Comparison of ENCODE assay signal across 25 cellular contexts in the genomic region with DNA sequence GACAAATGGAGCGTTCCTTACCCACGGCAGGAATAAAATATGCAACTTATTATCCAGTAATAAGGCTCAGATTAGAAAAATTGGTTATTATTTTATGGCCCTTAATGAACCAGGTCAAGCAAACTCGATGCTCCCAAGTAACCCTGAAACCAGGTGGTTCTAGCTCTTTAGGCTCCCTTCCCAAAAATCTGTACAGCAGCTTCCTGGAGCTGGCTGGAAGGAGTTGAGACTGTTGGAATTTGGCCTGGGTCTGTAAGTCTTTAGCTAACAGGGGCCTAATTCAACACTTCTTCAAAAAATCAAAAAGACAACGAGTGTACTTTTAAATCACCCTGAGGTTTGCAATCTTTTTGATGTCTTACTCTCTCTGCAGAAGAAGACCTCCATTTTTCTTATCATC.
DNase-seq lines count a peak whose midpoint lies in the region; ATAC-seq, FAIRE-seq and TF ChIP-seq lines count a peak whose summit lies in the region.
"Had no signal": no experiment of that assay in that cellular context is flagged by ENCODE, and none has a peak within 500 bp of the region (broad histone marks: within the 10 kb centered on the region; RNA-seq: fewer than 3 reads in every experiment).

No MANE protein-coding gene starts in this region.

- H3K4me2 ChIP-seq in PC-3 (ENCODE audit: low read length), result no peak overlapping the region
- H3K4me2 ChIP-seq: smooth muscle cell had no signal

- no peaks in the 10 kb centered on the region for H3F3A ChIP-seq in PC-3 (ENCODE audit: low read length, unreplicated experiment)

- peaks cover 29% of the 10 kb centered on the region for H3K4me1 Mint-ChIP-seq in nephron progenitor cell
- H3K4me1 Mint-ChIP-seq: activated CD4-positive, alpha-beta T cell treated with anti-CD3 and anti-CD28 coated beads, Interleukin-2, amount 10 ng/mL, durations not matched to agents 24 days and 14 days; naive B cell had no signal

- H3K4me3 ChIP-seq in PC-3 (ENCODE audit: low read length), result no peak overlapping the region
- H3K4me3 ChIP-seq in colonic mucosa, result no peak overlapping the region
- H3K4me3 ChIP-seq: smooth muscle cell, stomach had no signal

- CTCF ChIA-PET in PC-3 (lab: Charles Lee), result no interaction called here

- H3K9ac ChIP-seq in PC-3 (ENCODE audit: low read length) (no peak overlapping the region), colonic mucosa (ENCODE audit: low read depth in 2 of 2, low read length in 2 of 2) (no peak overlapping the region)

- peaks cover 40% of the 10 kb centered on the region for H3K9me3 Mint-ChIP-seq in nephron progenitor cell
- H3K9me3 Mint-ChIP-seq: activated CD4-positive, alpha-beta T cell treated with anti-CD3 and anti-CD28 coated beads, Interleukin-2, amount 10 ng/mL, durations not matched to agents 24 days and 14 days had no signal

- no peak for ATAC-seq in PC-3
- no peak for ATAC-seq in Right ventricle myocardium superior (ENCODE audit: poor library complexity)
- ATAC-seq: activated T-cell treated with anti-CD3 and anti-CD28 coated beads, Interleukin-2, amount 50 U/mL, for 4 hours; left colon had no signal

- intact Hi-C loops in PC-3 (cut with micrococcal nuclease) (no loop called here), colonic mucosa (cut with DNase I) (no loop called here), Right ventricle myocardium superior (cut with DNase I) (no loop called here)

- no peak for FAIRE-seq in GM19239 (lab: Jason Lieb, UNC)
- FAIRE-seq: GM18507 had no signal

- no peak for DNase-seq in PC-3
- peak; percentile 1 for DNase-seq in cerebellar cortex (ENCODE audit: low spot score)
- DNase-seq in nephron progenitor cell, result no peak
- no peak for DNase-seq in GM19239 (ENCODE audit: insufficient read length, low spot score)
- no peak for DNase-seq in colonic mucosa
- no peak for DNase-seq in Right ventricle myocardium superior
- DNase-seq: activated CD4-positive, alpha-beta T cell treated with anti-CD3 and anti-CD28 coated beads, Interleukin-2, amount 10 ng/mL, durations not matched to agents 24 days and 14 days; activated gamma-delta T cell treated with Interleukin-2 at 50 U/mL for 16 hours; activated T-cell treated with anti-CD3 and anti-CD28 coated beads, Interleukin-2, amount 50 U/mL, for 4 hours; DND-41; left colon; naive B cell; NCI-H1092; NCI-H1930; NCI-H524 treated with DMSO at 0.1 percent for 48 hours; occipital lobe; SIG-M5; stimulated activated CD4-positive, alpha-beta T cell treated with anti-CD3 and anti-CD28 coated beads, Interleukin-1b, Interleukin-23, amount 100 ng/mL, for 48 hours; stomach; SW 1271; T-helper 9 cell had no signal

- H3K4me3 Mint-ChIP-seq in nephron progenitor cell, result no peak overlapping the region
- H3K4me3 Mint-ChIP-seq: activated CD4-positive, alpha-beta T cell treated with anti-CD3 and anti-CD28 coated beads, Interleukin-2, amount 10 ng/mL, durations not matched to agents 24 days and 14 days; activated T-cell treated with anti-CD3 and anti-CD28 coated beads, Interleukin-2, amount 50 U/mL, for 4 hours; naive B cell; type B pancreatic cell had no signal

- peak overlapping the region; percentile 29; the same call in 1 of the 2 replicates for H3K27ac ChIP-seq in PC-3 (ENCODE audit: low read length)
- peak overlapping the region; percentile 13 for H3K27ac ChIP-seq in temporal lobe (ENCODE audit: low read depth, low read length)
- no peak overlapping the region for H3K27ac ChIP-seq in colonic mucosa

- BruUV-seq in PC-3 (replicated peaks; lab: Mats Ljungman, UMichigan), result no TSS peak

- H4K20me1 ChIP-seq in PC-3 (ENCODE audit: low read length), result no peaks in the 10 kb centered on the region

- H3K79me2 ChIP-seq in PC-3 (ENCODE audit: low read length), result no peaks in the 10 kb centered on the region

- H3K36me3 Mint-ChIP-seq in nephron progenitor cell (ENCODE audit: low read depth), result no peaks in the 10 kb centered on the region
- H3K36me3 Mint-ChIP-seq: naive B cell, type B pancreatic cell had no signal

- H3K9me3 ChIP-seq in PC-3 (ENCODE audit: low read length), result no peaks in the 10 kb centered on the region
- H3K9me3 ChIP-seq in colonic mucosa, result no peaks in the 10 kb centered on the region

- POLR2A ChIA-PET in PC-3 (lab: Charles Lee; ENCODE audit: unreplicated experiment), result no interaction called here

- H3K27me3 ChIP-seq in PC-3 (ENCODE audit: low read length), result no peaks in the 10 kb centered on the region
- H3K27me3 ChIP-seq in colonic mucosa, result no peaks in the 10 kb centered on the region
- H3K27me3 ChIP-seq: stomach had no signal

- H3K27me3 Mint-ChIP-seq in nephron progenitor cell (ENCODE audit: low read depth, poor library complexity), result peaks cover 10% of the 10 kb centered on the region
- H3K27me3 Mint-ChIP-seq: activated CD4-positive, alpha-beta T cell treated with anti-CD3 and anti-CD28 coated beads, Interleukin-2, amount 10 ng/mL, durations not matched to agents 24 days and 14 days; naive B cell had no signal

- H3K27ac Mint-ChIP-seq in nephron progenitor cell, result peak overlapping the region; percentile 88
- H3K27ac Mint-ChIP-seq: activated CD4-positive, alpha-beta T cell treated with anti-CD3 and anti-CD28 coated beads, Interleukin-2, amount 10 ng/mL, durations not matched to agents 24 days and 14 days; type B pancreatic cell had no signal

- peaks cover 6% of the 10 kb centered on the region for H3K4me1 ChIP-seq in PC-3 (ENCODE audit: insufficient read depth, low read length)
- H3K4me1 ChIP-seq in colonic mucosa, result no peaks in the 10 kb centered on the region

- no peaks in the 10 kb centered on the region for H3K36me3 ChIP-seq in PC-3 (ENCODE audit: low read depth, low read length)
- H3K36me3 ChIP-seq in colonic mucosa, result no peaks in the 10 kb centered on the region
- H3K36me3 ChIP-seq: stomach had no signal

- TF ChIP-seq CTCF in PC-3 (conservative IDR thresholded peaks at IDR 0.05; ENCODE audit: low read depth, low read length), result no peak
- no peak for TF ChIP-seq CTCF in nephron progenitor cell (IDR thresholded peaks at IDR 0.05)
- TF ChIP-seq CTCF in colonic mucosa (IDR thresholded peaks at IDR 0.05), result no peak

- H3K9me2 ChIP-seq in PC-3 (replicated peaks; ENCODE audit: low read length), result no peaks in the 10 kb centered on the region

- no peak overlapping the region for H2AFZ ChIP-seq in PC-3 (ENCODE audit: low read length)
